In genomic region chr3:149383703-149384102, GRCh38 we compare ENCODE assay signal across 13 cellular contexts. TPM values are rescaled to one million over a fixed set of nuclear protein-coding genes. Genes with fewer than 3 reads are reported as not detected.
DNase-seq lines count a peak whose midpoint lies in the region; ATAC-seq, FAIRE-seq and TF ChIP-seq lines count a peak whose summit lies in the region.
"Had no signal": no experiment of that assay in that cellular context is flagged by ENCODE, and none has a peak within 500 bp of the region (broad histone marks: within the 10 kb centered on the region; RNA-seq: fewer than 3 reads in every experiment).

No MANE protein-coding gene starts in this region.

- H2BK12ac ChIP-seq in neuronal stem cell (ENCODE audit: low read length): no peak overlapping the region

- no peak overlapping the region for H2BK15ac ChIP-seq in neuronal stem cell (ENCODE audit: low read length)

- H3K79me2 ChIP-seq in ACC112 (ENCODE audit: control insufficient read depth, insufficient read depth, low read length, unreplicated experiment) (peaks cover 4% of the 10 kb centered on the region), PC-3 (ENCODE audit: low read length) (0 out of 2 replicates have a peak, but pooled peaks cover 6% of the 10 kb centered on the region), MM.1S (ENCODE audit: low read length) (no peaks in the 10 kb centered on the region)

- H3K36me3 ChIP-seq in ACC112 (ENCODE audit: insufficient read depth, low read length) (0 out of 2 replicates have a peak, but pooled peaks cover 3% of the 10 kb centered on the region), PC-3 (ENCODE audit: low read depth, low read length) (no peaks in the 10 kb centered on the region), neuronal stem cell (replicated peaks in 1 of 2; ENCODE audit: control insufficient read depth in 2 of 2, insufficient read depth in 2 of 2, low read length in 2 of 2) (no peaks in the 10 kb centered on the region), upper lobe of left lung (no peaks in the 10 kb centered on the region), MM.1S (replicated peaks; ENCODE audit: insufficient read depth, low read length) (no peaks in the 10 kb centered on the region)
- H3K36me3 ChIP-seq: BLaER1 had no signal

- TF ChIP-seq POLR2A in A549 (IDR thresholded peaks at IDR 0.05; ENCODE audit: low read length) (no peak), upper lobe of left lung (IDR thresholded peaks at IDR 0.05) (no peak)

- CTCF ChIA-PET in A549 (lab: Yijun Ruan, JAX) (interaction anchor here (2.4 kb wide), 1 partner anchor 90 kb away, joined by 9 read pairs; no protein-coding TSS in a partner anchor), PC-3 (lab: Charles Lee) (no interaction called here)

- POLR2A ChIA-PET in A549 (lab: Yijun Ruan, JAX): interaction anchor here (0.8 kb wide), 1 partner anchor 17 kb away, joined by 3 read pairs; no protein-coding TSS in a partner anchor
- POLR2A ChIA-PET in PC-3 (lab: Charles Lee; ENCODE audit: unreplicated experiment): no interaction called here

- H4K8ac ChIP-seq in neuronal stem cell (ENCODE audit: low read depth, low read length): no peak overlapping the region

- H4K91ac ChIP-seq in neuronal stem cell (ENCODE audit: low read depth, low read length, poor library complexity): no peak overlapping the region

- no peak for FAIRE-seq in A549 (lab: Jason Lieb, UNC)

- no peak overlapping the region for H3K14ac ChIP-seq in neuronal stem cell (ENCODE audit: low read length)

- DNase-seq in A549 (ENCODE audit: low read depth in 1 of 2, low spot score in 1 of 2) (no peak), PC-3 (no peak), neuronal stem cell (ENCODE audit: low spot score) (no peak), upper lobe of left lung (no peak), MM.1S (no peak)
- DNase-seq: AML-193; CD8-positive, alpha-beta memory T cell; DMS 273 treated with DMSO at 0.1 percent for 48 hours; H9 had no signal

- BruUV-seq in PC-3 (replicated peaks; lab: Mats Ljungman, UMichigan): no TSS peak

- TF ChIP-seq RAD21 in A549 (conservative IDR thresholded peaks at IDR 0.05 in 1 of 2, IDR thresholded peaks at IDR 0.05 in 1 of 2): no peak

- H2AK5ac ChIP-seq in neuronal stem cell (ENCODE audit: low read depth, low read length): peak overlapping the region; percentile 24

- H3K27me3 ChIP-seq in ACC112 (ENCODE audit: insufficient read depth, low read length): no peaks in the 10 kb centered on the region
- H3K27me3 ChIP-seq in PC-3 (ENCODE audit: low read length): no peaks in the 10 kb centered on the region
- no peaks in the 10 kb centered on the region for H3K27me3 ChIP-seq in neuronal stem cell (ENCODE audit: control insufficient read depth in 3 of 3, insufficient read depth in 3 of 3, low read depth in 1 of 3, low read length in 3 of 3)
- H3K27me3 ChIP-seq in upper lobe of left lung: no peaks in the 10 kb centered on the region
- H3K27me3 ChIP-seq in MM.1S (replicated peaks; ENCODE audit: insufficient read depth, low read length): no peaks in the 10 kb centered on the region
- H3K27me3 ChIP-seq: BLaER1 had no signal

- H3K4me1 ChIP-seq in A549 (peaks cover 80% of the 10 kb centered on the region), ACC112 (ENCODE audit: control insufficient read depth, insufficient read depth, low read length, unreplicated experiment) (peaks cover 67% of the 10 kb centered on the region), PC-3 (ENCODE audit: insufficient read depth, low read length) (peaks cover 73% of the 10 kb centered on the region), neuronal stem cell (ENCODE audit: control insufficient read depth in 2 of 2, insufficient read depth in 1 of 2, low read depth in 1 of 2, low read length in 2 of 2) (peaks cover 0 to 11% of the 10 kb centered on the region in 2 donors), upper lobe of left lung (peaks cover 20 to 32% (median 27%) of the 10 kb centered on the region in 4 donors), MM.1S (ENCODE audit: low read length) (no peaks in the 10 kb centered on the region)

- no peak overlapping the region for H2BK120ac ChIP-seq in neuronal stem cell (ENCODE audit: low read depth, low read length)

- H4K20me1 ChIP-seq in PC-3 (ENCODE audit: low read length) (no peaks in the 10 kb centered on the region), MM.1S (ENCODE audit: insufficient read depth, low read length) (no peaks in the 10 kb centered on the region)
- H4K20me1 ChIP-seq: BLaER1 had no signal

- ATAC-seq in A549 (no peak), PC-3 (no peak), upper lobe of left lung (ENCODE audit: low FRiP score in 2 of 2) (no peak), GM21515 (IDR thresholded peaks at IDR 0.05; ENCODE audit: unreplicated experiment) (no peak)
- ATAC-seq: GM23338 had no signal

- no peak overlapping the region for H3K4ac ChIP-seq in neuronal stem cell (ENCODE audit: low read length)

- no peak overlapping the region for H3K9ac ChIP-seq in PC-3 (ENCODE audit: low read length)
- H3K9ac ChIP-seq in neuronal stem cell (ENCODE audit: low read depth, low read length, poor library complexity): no peak overlapping the region
- H3K9ac ChIP-seq in MM.1S (ENCODE audit: low read length): no peak overlapping the region
- H3K9ac ChIP-seq: BLaER1 had no signal

- H3K4me2 ChIP-seq in A549 (no peak overlapping the region; the same call in 2 of the 3 replicates), PC-3 (ENCODE audit: low read length) (no peak overlapping the region), neuronal stem cell (ENCODE audit: insufficient read depth, low read length, poor library complexity, severe bottlenecking) (no peak overlapping the region), MM.1S (ENCODE audit: low read depth, low read length) (no peak overlapping the region)
- H3K4me2 ChIP-seq: BLaER1, GM23338 had no signal

- H3K4me3 ChIP-seq in A549 (no peak overlapping the region), ACC112 (ENCODE audit: low read depth, low read length) (no peak overlapping the region), PC-3 (ENCODE audit: low read length) (no peak overlapping the region), neuronal stem cell (ENCODE audit: low read length in 2 of 2) (no peak overlapping the region), upper lobe of left lung (no peak overlapping the region), MM.1S (ENCODE audit: low read length) (no peak overlapping the region)
- H3K4me3 ChIP-seq: BLaER1, GM23338 had no signal

- H3K23ac ChIP-seq in neuronal stem cell (ENCODE audit: low read depth, low read length, poor library complexity): no peak overlapping the region

- H2AFZ ChIP-seq in ACC112 (ENCODE audit: low read length, unreplicated experiment) (no peak overlapping the region), PC-3 (ENCODE audit: low read length) (no peak overlapping the region), neuronal stem cell (ENCODE audit: low read length) (no peak overlapping the region), MM.1S (ENCODE audit: low read length) (no peak overlapping the region)
- H2AFZ ChIP-seq: GM23338 had no signal

- no peaks in the 10 kb centered on the region for H3K9me2 ChIP-seq in PC-3 (replicated peaks; ENCODE audit: low read length)
- H3K9me2 ChIP-seq in MM.1S (replicated peaks; ENCODE audit: insufficient read depth, low read length): no peaks in the 10 kb centered on the region

- H3K18ac ChIP-seq in neuronal stem cell (ENCODE audit: low read length): peak overlapping the region; percentile 62

- H3F3A ChIP-seq in PC-3 (ENCODE audit: low read length, unreplicated experiment) (peaks cover 19% of the 10 kb centered on the region), MM.1S (ENCODE audit: insufficient read depth, low read length) (no peaks in the 10 kb centered on the region)

- H3K27ac ChIP-seq in A549 (peak overlapping the region; percentile 93 to 94), ACC112 (ENCODE audit: low read depth, low read length) (peak overlapping the region; percentile 99; the same call in 1 of the 2 replicates), PC-3 (ENCODE audit: low read length) (peak overlapping the region; percentile 99), neuronal stem cell (replicated peaks; ENCODE audit: low read length) (no peak overlapping the region), upper lobe of left lung (no peak overlapping the region), MM.1S (ENCODE audit: low read length) (no peak overlapping the region)
- H3K27ac ChIP-seq: BLaER1 had no signal

- H2BK5ac ChIP-seq in neuronal stem cell (ENCODE audit: low read length): no peak overlapping the region

- no peaks in the 10 kb centered on the region for H3K79me1 ChIP-seq in neuronal stem cell (ENCODE audit: low read depth, low read length)

- intact Hi-C loops in PC-3 (cut with micrococcal nuclease): no loop called here

- no peak for TF ChIP-seq CTCF in A549 (IDR thresholded peaks at IDR 0.05)
- TF ChIP-seq CTCF in PC-3 (conservative IDR thresholded peaks at IDR 0.05; ENCODE audit: low read depth, low read length): no peak
- TF ChIP-seq CTCF in upper lobe of left lung (IDR thresholded peaks at IDR 0.05): no peak
- no peak for TF ChIP-seq CTCF in MM.1S (IDR thresholded peaks at IDR 0.05; ENCODE audit: low read length)

- H3K9me3 ChIP-seq in A549 (no peaks in the 10 kb centered on the region), PC-3 (ENCODE audit: low read length) (no peaks in the 10 kb centered on the region), neuronal stem cell (replicated peaks in 1 of 2; ENCODE audit: control insufficient read depth in 2 of 2, insufficient read depth in 1 of 2, low read depth in 1 of 2, low read length in 2 of 2) (no peaks in the 10 kb centered on the region), upper lobe of left lung (no peaks in the 10 kb centered on the region), MM.1S (replicated peaks; ENCODE audit: insufficient read depth, low read length) (no peaks in the 10 kb centered on the region)

- TF ChIP-seq EP300 in A549 (IDR thresholded peaks at IDR 0.05): no peak
- no peak for TF ChIP-seq EP300 in upper lobe of left lung (IDR thresholded peaks at IDR 0.05)

RNA-seq across cellular contexts. Expression of gene TM4SF1, which starts 6.3 kb away (rescaled TPM):
- 1,188 and 1,208 TPM in 2 replicates for polyA plus RNA-seq in A549 (2011; rRNA removed)
- 820 and 918 TPM in 2 replicates for polyA plus RNA-seq in A549 (2012; cell fraction: cytosol; rRNA removed)
- 729 and 1,002 TPM in 2 replicates for polyA plus RNA-seq in A549 (2012; cell fraction: nucleus; rRNA removed)
- 739 to 828 TPM (median 767 TPM) in 3 replicates for polyA plus RNA-seq in A549 (2017; fragmentation: RNase III; extraction: RNeasy Plus Mini Kit Qiagen cat#74134 plus additional on column Dnase treatment)
- 809 and 900 TPM in 2 replicates for polyA minus RNA-seq in A549 (2011; rRNA and poly(A)+ RNA removed)
- total RNA-seq in PC-3 (2014; rRNA removed): 408 and 535 TPM in 2 replicates
- 0.03 TPM for polyA plus RNA-seq in neuronal stem cell (2013, experiment 1 of 2)
- polyA plus RNA-seq in neuronal stem cell (2013, experiment 2 of 2): not detected
- 100 to 1,000 TPM in 4 of 6 donors, 10 to 100 TPM in 2; 40.9 to 337 (median 197) TPM for total RNA-seq in upper lobe of left lung
- polyA plus RNA-seq: CD8-positive, alpha-beta memory T cell had no signal

RNA-seq across cellular contexts. Expression of gene TM4SF18, which starts 50.3 kb away (rescaled TPM):
- polyA plus RNA-seq in A549 (2011; rRNA removed) (99.8 and 123 TPM in 2 replicates), A549 (2017; fragmentation: RNase III; extraction: RNeasy Plus Mini Kit Qiagen cat#74134 plus additional on column Dnase treatment) (49.7 to 57.7 TPM (median 51.3 TPM) in 3 replicates)
- polyA plus RNA-seq in A549 (2012; cell fraction: cytosol; rRNA removed): 26.9 and 28.8 TPM in 2 replicates
- polyA plus RNA-seq in A549 (2012; cell fraction: nucleus; rRNA removed): 11.2 and 16.8 TPM in 2 replicates
- polyA minus RNA-seq in A549 (2011; rRNA and poly(A)+ RNA removed): 34.2 and 42.8 TPM in 2 replicates
- total RNA-seq in PC-3 (2014; rRNA removed) (0.06 and 0.40 TPM in 2 replicates), upper lobe of left lung (10 to 100 TPM in 1 of 6 donors, 1 to 10 TPM in 3, under 1 TPM in 2; 0.55 to 16.6 (median 2.5) TPM)
- polyA plus RNA-seq in neuronal stem cell (2013, experiment 1 of 2): not detected
- polyA plus RNA-seq in neuronal stem cell (2013, experiment 2 of 2): not detected
- total RNA-seq: CD8-positive, alpha-beta memory T cell had no signal
- polyA plus RNA-seq: CD8-positive, alpha-beta memory T cell had no signal

Comparison
In these comparisons a context has a peak if more than half of its experiments do, and no peak if none do; other contexts are left out.
1. H3K27ac ChIP-seq: peak in A549 (2 of 2), ACC112 (single experiment) and PC-3 (single experiment); none in neuronal stem cell (single experiment), upper lobe of left lung (0 of 4) and MM.1S (single experiment).